ENCODE assay signal across 22 cellular contexts in genomic region chr13:29156136-29156535, GRCh38.
A peak's percentile ranks its signal among the peaks of the same experiment; 100 is the strongest.
DNase-seq lines count a peak whose midpoint lies in the region; ATAC-seq, FAIRE-seq and TF ChIP-seq lines count a peak whose summit lies in the region.
"Had no signal": no experiment of that assay in that cellular context is flagged by ENCODE, and none has a peak within 500 bp of the region (broad histone marks: within the 10 kb centered on the region; RNA-seq: fewer than 3 reads in every experiment).

No MANE protein-coding gene starts in this region.

- H3K36me3 ChIP-seq in MG63 (no peaks in the 10 kb centered on the region), HepG2 (replicated peaks in 1 of 2; ENCODE audit: control insufficient read depth in 1 of 2, insufficient read depth in 2 of 2, low read length in 2 of 2) (no peaks in the 10 kb centered on the region)
- H3K36me3 ChIP-seq: BLaER1 treated with 17β-estradiol and CSF1 and Interleukin-3, amounts not matched to agents 10 nM and 100 nM had no signal

- POLR2A ChIA-PET in HepG2 (lab: Yijun Ruan, JAX), result no interaction called here

- TF ChIP-seq POLR2A in HepG2 (IDR thresholded peaks at IDR 0.05; ENCODE audit: insufficient read depth in 1 of 2, low read depth in 2 of 2, low read length in 2 of 2), result no peak

- CTCF ChIA-PET in HepG2 (lab: Yijun Ruan, JAX; ENCODE audit: low intra/inter-chr PET ratio, low total read pairs), result no interaction called here

- peak; percentile 21 for DNase-seq in EL
- peak; percentile 3 for DNase-seq in MG63
- no peak for DNase-seq in HepG2 (ENCODE audit: low spot score)
- no peak for DNase-seq in C1 segment of cervical spinal cord (lab: John Stamatoyannopoulos, UW)
- DNase-seq in NCI-H2107 treated with DMSO at 0.1 percent for 48 hours (lab: John Stamatoyannopoulos, UW; ENCODE audit: unreplicated experiment), result no peak
- DNase-seq: AML-193; CD4-positive, alpha-beta memory T cell; CD4-positive, CD25-positive, alpha-beta regulatory T cell; CD8-positive, alpha-beta memory T cell; COR-L47; DMS 273 treated with DMSO at 0.1 percent for 48 hours; DMS153; DMS53; DMS79; DND-41; GDM1 had no signal

- H3K4me2 ChIP-seq in HepG2 (ENCODE audit: low read depth, low read length), result no peak overlapping the region
- H3K4me2 ChIP-seq: A549; BLaER1 treated with 17β-estradiol and CSF1 and Interleukin-3, amounts not matched to agents 10 nM and 100 nM had no signal

- H3K27me3 ChIP-seq in MG63 (no peaks in the 10 kb centered on the region; the same call in 1 of the 2 replicates), HepG2 (ENCODE audit: control insufficient read depth in 1 of 2, insufficient read depth in 2 of 2, low read length in 2 of 2) (no peaks in the 10 kb centered on the region)
- H3K27me3 ChIP-seq: BLaER1 treated with 17β-estradiol and CSF1 and Interleukin-3, amounts not matched to agents 10 nM and 100 nM had no signal

- H4K20me1 ChIP-seq in HepG2 (ENCODE audit: insufficient read depth, low read length), result no peaks in the 10 kb centered on the region
- H4K20me1 ChIP-seq: BLaER1 treated with 17β-estradiol and CSF1 and Interleukin-3, amounts not matched to agents 10 nM and 100 nM had no signal

- no peaks in the 10 kb centered on the region for H3K9me3 ChIP-seq in MG63
- peaks cover 73% of the 10 kb centered on the region for H3K9me3 ChIP-seq in HepG2 (ENCODE audit: low read length)
- H3K9me3 ChIP-seq: A549 had no signal

- TF ChIP-seq EP300 in HepG2 (IDR thresholded peaks at IDR 0.05; ENCODE audit: low read depth in 2 of 2, low read length in 2 of 2) (no peak), HepG2 (CRISPR knock-in tag; IDR thresholded peaks at IDR 0.05; ENCODE audit: borderline replicate concordance) (no peak)

- H3K4me3 ChIP-seq in MG63 (no peak overlapping the region), HepG2 (replicated peaks in 1 of 3; ENCODE audit: insufficient read depth in 1 of 3, low read depth in 2 of 3, low read length in 3 of 3) (no peak overlapping the region)
- H3K4me3 ChIP-seq: A549; BLaER1 treated with 17β-estradiol and CSF1 and Interleukin-3, amounts not matched to agents 10 nM and 100 nM; GM12878 had no signal

- H3K79me2 ChIP-seq in HepG2 (ENCODE audit: insufficient read depth, low read length), result no peaks in the 10 kb centered on the region

- no peak overlapping the region for H2AFZ ChIP-seq in HepG2 (ENCODE audit: low read length)

- intact Hi-C loops in HepG2 (cut with micrococcal nuclease; ENCODE audit: unreplicated experiment), result no loop called here

- TF ChIP-seq RAD21 in HepG2 (CRISPR knock-in tag; IDR thresholded peaks at IDR 0.05), result no peak

- H3K4me1 ChIP-seq in HepG2 (ENCODE audit: insufficient read depth, low read length), result no peaks in the 10 kb centered on the region
- H3K4me1 ChIP-seq: A549 had no signal

- no peak for ATAC-seq in HepG2
- ATAC-seq: A549, GM12878 had no signal

- no peak overlapping the region for H3K9ac ChIP-seq in HepG2 (ENCODE audit: insufficient read depth, low read depth, low read length)
- H3K9ac ChIP-seq: BLaER1 treated with 17β-estradiol and CSF1 and Interleukin-3, amounts not matched to agents 10 nM and 100 nM had no signal

- FAIRE-seq in HepG2 (lab: Jason Lieb, UNC), result no peak
- FAIRE-seq: A549, GM12878, GM12892, GM18507 had no signal

- no peak for TF ChIP-seq CTCF in HepG2 (CRISPR knock-in tag; IDR thresholded peaks at IDR 0.05)

- BruUV-seq in HepG2 (replicated peaks; lab: Mats Ljungman, UMichigan), result no TSS peak

- no peak overlapping the region for H3K27ac ChIP-seq in HepG2 (ENCODE audit: extremely low read length, insufficient read depth, low read length)
- H3K27ac ChIP-seq: 22Rv1; A549; BLaER1 treated with 17β-estradiol and CSF1 and Interleukin-3, amounts not matched to agents 10 nM and 100 nM had no signal

- WGBS in HepG2 (ENCODE audit: low lambda C conversion rate), result 0% methylated on average over 1 of the region's 1 CpG

- in situ Hi-C loops in HepG2 (cut with HindIII; ENCODE audit: extremely low pct_ligation_motif_present, low pct_unique_long_range_greater_than_20kb), result no loop called here

TF ChIP-seq in HepG2, 621 proteins besides CTCF, POLR2A, EP300 and RAD21:
- TF ChIP-seq CEBPB (IDR thresholded peaks at IDR 0.05; ENCODE audit: borderline replicate concordance, low read depth, low read length), result peak; percentile 32; the same call in 1 of the 2 replicates
- TF ChIP-seq DBP (CRISPR knock-in tag; IDR thresholded peaks at IDR 0.05; ENCODE audit: not compliant biosample characterization), result no peak
TF ChIP-seq in HepG2: peak in this region for 1.

Comparison
In these comparisons a context has a peak if more than half of its experiments do, and no peak if none do; other contexts are left out.
1. DNase-seq: peak in EL (single experiment) and MG63 (single experiment); none in HepG2 (single experiment), C1 segment of cervical spinal cord (0 of 14) and NCI-H2107 treated with DMSO at 0.1 percent for 48 hours (single experiment).